Comparison of ENCODE assay signal across 1 cellular context in genomic region chr1:203534012-203534411, GRCh38.
A peak's percentile ranks its signal among the peaks of the same experiment; 100 is the strongest.
TF ChIP-seq lines count a peak whose summit lies in the region.

No MANE protein-coding gene starts in this region.

TF ChIP-seq in IMR-90, 13 proteins besides CTCF, POLR2A, EP300 and RAD21 (continued from another document):
- peak; percentile 49; the same call in 1 of the 2 replicates for TF ChIP-seq CEBPB (IDR thresholded peaks at IDR 0.05; ENCODE audit: low read depth, low read length)
